Comparison of ENCODE assay signal across 15 cellular contexts in the genomic region with DNA sequence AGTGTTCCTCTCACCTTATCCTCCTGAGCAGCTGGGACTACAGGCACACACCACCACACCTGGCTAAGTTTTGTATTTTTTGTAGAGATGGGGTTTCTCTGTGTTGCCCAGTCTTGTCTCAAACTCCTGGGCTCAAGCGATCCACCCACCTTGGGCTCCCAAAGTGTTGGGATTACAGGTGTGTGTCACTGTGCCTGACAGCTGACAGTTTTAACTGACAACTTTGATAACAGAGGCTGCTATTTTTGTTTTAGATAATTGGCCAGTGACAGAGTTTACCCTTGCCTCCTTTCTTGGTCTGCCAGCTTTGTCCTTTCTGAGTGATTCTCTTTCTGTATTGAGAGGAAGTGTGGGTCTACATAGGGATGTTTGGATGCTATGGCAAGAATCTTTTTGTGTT.
DNase-seq lines count a peak whose midpoint lies in the region; ATAC-seq and TF ChIP-seq lines count a peak whose summit lies in the region.
"Had no signal": no experiment of that assay in that cellular context is flagged by ENCODE, and none has a peak within 500 bp of the region (broad histone marks: within the 10 kb centered on the region; RNA-seq: fewer than 3 reads in every experiment).

No MANE protein-coding gene starts in this region.

- TF ChIP-seq POLR2A in esophagus muscularis mucosa (IDR thresholded peaks at IDR 0.05; ENCODE audit: low read depth) (no peak), right lobe of liver (IDR thresholded peaks at IDR 0.05) (no peak), stomach (IDR thresholded peaks at IDR 0.05) (no peak)

- peaks cover 1% of the 10 kb centered on the region for H3K27me3 Mint-ChIP-seq in activated CD4-positive, alpha-beta memory T cell treated with anti-CD3 and anti-CD28 coated beads, Interleukin-2, amount 10 ng/mL, durations not matched to agents 7 days and 5 days
- H3K27me3 Mint-ChIP-seq: CD4-positive, alpha-beta T cell; IgD-negative memory B cell had no signal

- H3K4me1 ChIP-seq in left ventricle myocardium inferior (peaks cover 6% of the 10 kb centered on the region), esophagus muscularis mucosa (no peaks in the 10 kb centered on the region), right lobe of liver (peaks cover 0 to 70% (median 27%) of the 10 kb centered on the region in 4 donors), stomach (peaks cover 17 to 37% (median 29%) of the 10 kb centered on the region in 4 donors)
- H3K4me1 ChIP-seq: A549 had no signal

- H3K27ac ChIP-seq in left ventricle myocardium inferior (replicated peaks) = no peak overlapping the region
- no peak overlapping the region for H3K27ac ChIP-seq in esophagus muscularis mucosa (replicated peaks in 1 of 4)
- H3K27ac ChIP-seq in right lobe of liver = peak overlapping the region in 2 of 3 donors; percentile 7 to 24
- peak overlapping the region in 4 of 5 donors; percentile 4 to 59 (median 16) for H3K27ac ChIP-seq in stomach
- H3K27ac ChIP-seq: A549, C4-2B had no signal

- peak; percentile 51 for ATAC-seq in left ventricle myocardium superior
- no peak for ATAC-seq in right lobe of liver
- no peak for ATAC-seq in GM21390 (IDR thresholded peaks at IDR 0.05; ENCODE audit: unreplicated experiment)
- ATAC-seq: A549 had no signal

- no peaks in the 10 kb centered on the region for H3K9me3 Mint-ChIP-seq in activated CD4-positive, alpha-beta memory T cell treated with anti-CD3 and anti-CD28 coated beads, Interleukin-2, amount 10 ng/mL, durations not matched to agents 7 days and 5 days
- H3K9me3 Mint-ChIP-seq: CD4-positive, alpha-beta T cell; H9 had no signal

- H3K36me3 Mint-ChIP-seq in activated CD4-positive, alpha-beta memory T cell treated with anti-CD3 and anti-CD28 coated beads, Interleukin-2, amount 10 ng/mL, durations not matched to agents 7 days and 5 days (ENCODE audit: low read depth) = no peaks in the 10 kb centered on the region

- TF ChIP-seq EP300 in esophagus muscularis mucosa (IDR thresholded peaks at IDR 0.05) (no peak), stomach (IDR thresholded peaks at IDR 0.05) (no peak)

- DNase-seq in left ventricle myocardium superior (no peak), left ventricle myocardium inferior (no peak), esophagus muscularis mucosa (ENCODE audit: extremely low spot score) (peak; percentile 53), right lobe of liver (no peak), stomach (no peak)
- DNase-seq in stimulated activated CD4-positive, alpha-beta T cell treated with anti-CD3 and anti-CD28 coated beads, Interleukin-12 subunit alpha, Interleukin-12 subunit beta, amount 100 ng/mL, for 4 hours = no peak
- no peak for DNase-seq in activated CD4-positive, alpha-beta memory T cell treated with anti-CD3 and anti-CD28 coated beads, Interleukin-2, amount 10 ng/mL, durations not matched to agents 7 days and 5 days
- DNase-seq: AML-193; Caco-2; CD4-positive, alpha-beta T cell; H9 had no signal

- H3K27ac Mint-ChIP-seq in activated CD4-positive, alpha-beta memory T cell treated with anti-CD3 and anti-CD28 coated beads, Interleukin-2, amount 10 ng/mL, durations not matched to agents 7 days and 5 days = no peak overlapping the region
- H3K27ac Mint-ChIP-seq: CD4-positive, alpha-beta T cell; H9; IgD-negative memory B cell had no signal

- H3K4me3 ChIP-seq in left ventricle myocardium inferior = no peak overlapping the region
- H3K4me3 ChIP-seq in esophagus muscularis mucosa = no peak overlapping the region
- H3K4me3 ChIP-seq in right lobe of liver = no peak overlapping the region
- H3K4me3 ChIP-seq in stomach = no peak overlapping the region
- H3K4me3 ChIP-seq: A549 had no signal

- no peaks in the 10 kb centered on the region for H3K27me3 ChIP-seq in left ventricle myocardium inferior (ENCODE audit: low read depth)
- H3K27me3 ChIP-seq in esophagus muscularis mucosa = no peaks in the 10 kb centered on the region
- H3K27me3 ChIP-seq in right lobe of liver = no peaks in the 10 kb centered on the region
- H3K27me3 ChIP-seq in stomach = no peaks in the 10 kb centered on the region

- CTCF ChIA-PET in activated CD4-positive, alpha-beta memory T cell treated with anti-CD3 and anti-CD28 coated beads, Interleukin-2, amount 10 ng/mL, durations not matched to agents 7 days and 5 days (lab: Charles Lee) = no interaction called here

- no peaks in the 10 kb centered on the region for H3K9me3 ChIP-seq in left ventricle myocardium inferior (replicated peaks)
- H3K9me3 ChIP-seq in esophagus muscularis mucosa = no peaks in the 10 kb centered on the region
- H3K9me3 ChIP-seq in right lobe of liver = no peaks in the 10 kb centered on the region
- H3K9me3 ChIP-seq in stomach = no peaks in the 10 kb centered on the region
- H3K9me3 ChIP-seq: A549, Caco-2 had no signal

- WGBS in esophagus muscularis mucosa = 100% methylated on average over 1 of the region's 1 CpG
- 80% methylated on average over 1 of the region's 1 CpG for WGBS in right lobe of liver (ENCODE audit: insufficient coverage, low coverage, low lambda C conversion rate, missing lambda C conversion rate)
- 84 to 93% (median 86%) methylated on average over 1 of the region's 1 CpG for WGBS in stomach, 5 donors

- POLR2A ChIA-PET in activated CD4-positive, alpha-beta memory T cell treated with anti-CD3 and anti-CD28 coated beads, Interleukin-2, amount 10 ng/mL, durations not matched to agents 7 days and 5 days (lab: Charles Lee) = no interaction called here

- TF ChIP-seq CTCF in left ventricle myocardium inferior (IDR thresholded peaks at IDR 0.05; ENCODE audit: borderline replicate concordance) (no peak), esophagus muscularis mucosa (IDR thresholded peaks at IDR 0.05) (no peak), right lobe of liver (IDR thresholded peaks at IDR 0.05) (no peak), stomach (IDR thresholded peaks at IDR 0.05) (no peak)

- intact Hi-C loops in left ventricle myocardium superior (cut with micrococcal nuclease) (no loop called here), left ventricle myocardium inferior (cut with micrococcal nuclease) (no loop called here), esophagus muscularis mucosa (cut with DNase I) (no loop called here), right lobe of liver (cut with DNase I) (no loop called here), stomach (cut with DNase I; ENCODE audit: low total_unique reads) (no loop called here)

- H3K36me3 ChIP-seq in left ventricle myocardium inferior (peaks cover 39% of the 10 kb centered on the region), esophagus muscularis mucosa (peaks cover 0 to 44% (median 17%) of the 10 kb centered on the region in 4 donors), right lobe of liver (no peaks in the 10 kb centered on the region), stomach (peaks cover 6 to 29% (median 19%) of the 10 kb centered on the region in 4 donors)

- H3K4me3 Mint-ChIP-seq in activated CD4-positive, alpha-beta memory T cell treated with anti-CD3 and anti-CD28 coated beads, Interleukin-2, amount 10 ng/mL, durations not matched to agents 7 days and 5 days = no peak overlapping the region
- H3K4me3 Mint-ChIP-seq: CD4-positive, alpha-beta T cell; H9; IgD-negative memory B cell had no signal

- no peaks in the 10 kb centered on the region for H3K4me1 Mint-ChIP-seq in activated CD4-positive, alpha-beta memory T cell treated with anti-CD3 and anti-CD28 coated beads, Interleukin-2, amount 10 ng/mL, durations not matched to agents 7 days and 5 days

Comparison
In these comparisons a context has a peak if more than half of its experiments do, and no peak if none do; other contexts are left out.
1. H3K27ac ChIP-seq: peak in right lobe of liver (2 of 3) and stomach (4 of 5); none in left ventricle myocardium inferior (single experiment) and esophagus muscularis mucosa (0 of 4).